Comparison of ENCODE assay signal across 1 cellular context in genomic region chr15:90917569-90917968, GRCh38.
TF ChIP-seq lines count a peak whose summit lies in the region.

No MANE protein-coding gene starts in this region.

TF ChIP-seq in K562, 482 proteins besides CTCF, POLR2A, EP300 and RAD21:
- no peak for TF ChIP-seq THRA (IDR thresholded peaks at IDR 0.05)
- no peak for TF ChIP-seq SMAD1 (IDR thresholded peaks at IDR 0.05; ENCODE audit: low read depth, low read length, partially characterized antibody)
- TF ChIP-seq FOXP1 (CRISPR knock-in tag; IDR thresholded peaks at IDR 0.05) = no peak
- 0 out of 2 replicates have a peak, but pooled peaks have one; percentile 23 for TF ChIP-seq MAX (CRISPR knock-in tag; IDR thresholded peaks at IDR 0.05)
- no peak for TF ChIP-seq TCFL5 (CRISPR knock-in tag; conservative IDR thresholded peaks at IDR 0.05)
- peak; percentile 60 for TF ChIP-seq POLR2G (IDR thresholded peaks at IDR 0.05; ENCODE audit: low read depth, low read length)
- no peak for TF ChIP-seq USF2 (CRISPR knock-in tag; IDR thresholded peaks at IDR 0.05)
